ENCODE assay signal across 1 cellular context in genomic region chr17:82238562-82239201, GRCh38.
TF ChIP-seq lines count a peak whose summit lies in the region.

No MANE protein-coding gene starts in this region.

TF ChIP-seq in HEK293, 187 proteins besides CTCF, POLR2A, EP300 and RAD21 (continued from another document and continues in another):
- TF ChIP-seq PRDM10 (tag by site-specific recombination; IDR thresholded peaks at IDR 0.05), result peak; percentile 27; the same call in 1 of the 2 replicates
- no peak for TF ChIP-seq PRDM1 (tag by site-specific recombination; IDR thresholded peaks at IDR 0.05)
- 0 out of 2 replicates have a peak, but pooled peaks have one; percentile 21 for TF ChIP-seq ZEB2 (tag by site-specific recombination; IDR thresholded peaks at IDR 0.05)
- no peak for TF ChIP-seq ZNF585B (tag by site-specific recombination; IDR thresholded peaks at IDR 0.05)
- no peak for TF ChIP-seq ZFP37 (tag by site-specific recombination; IDR thresholded peaks at IDR 0.05)
- TF ChIP-seq ZBTB8A (tag by site-specific recombination; IDR thresholded peaks at IDR 0.05), result peak; percentile 46
- TF ChIP-seq ZNF157 (tag by site-specific recombination; IDR thresholded peaks at IDR 0.05), result no peak
- TF ChIP-seq ZNF341 (tag by site-specific recombination; IDR thresholded peaks at IDR 0.05; ENCODE audit: low read depth), result peak; percentile 100
- TF ChIP-seq GLIS2 (tag by site-specific recombination; IDR thresholded peaks at IDR 0.05), result peak; percentile 81
- no peak for TF ChIP-seq ZNF202 (tag by site-specific recombination; IDR thresholded peaks at IDR 0.05; ENCODE audit: borderline replicate concordance)
- TF ChIP-seq ZBTB20 (tag by site-specific recombination; IDR thresholded peaks at IDR 0.05), result no peak
- TF ChIP-seq BCL11A (tag by site-specific recombination; IDR thresholded peaks at IDR 0.05; ENCODE audit: low read depth), result 0 out of 2 replicates have a peak, but pooled peaks have one; percentile 29
- no peak for TF ChIP-seq ZNF140 (tag by site-specific recombination; IDR thresholded peaks at IDR 0.05)
- no peak for TF ChIP-seq ELK4 (IDR thresholded peaks at IDR 0.05; ENCODE audit: borderline replicate concordance, low read depth, low read length)
- TF ChIP-seq, protein P1, sequence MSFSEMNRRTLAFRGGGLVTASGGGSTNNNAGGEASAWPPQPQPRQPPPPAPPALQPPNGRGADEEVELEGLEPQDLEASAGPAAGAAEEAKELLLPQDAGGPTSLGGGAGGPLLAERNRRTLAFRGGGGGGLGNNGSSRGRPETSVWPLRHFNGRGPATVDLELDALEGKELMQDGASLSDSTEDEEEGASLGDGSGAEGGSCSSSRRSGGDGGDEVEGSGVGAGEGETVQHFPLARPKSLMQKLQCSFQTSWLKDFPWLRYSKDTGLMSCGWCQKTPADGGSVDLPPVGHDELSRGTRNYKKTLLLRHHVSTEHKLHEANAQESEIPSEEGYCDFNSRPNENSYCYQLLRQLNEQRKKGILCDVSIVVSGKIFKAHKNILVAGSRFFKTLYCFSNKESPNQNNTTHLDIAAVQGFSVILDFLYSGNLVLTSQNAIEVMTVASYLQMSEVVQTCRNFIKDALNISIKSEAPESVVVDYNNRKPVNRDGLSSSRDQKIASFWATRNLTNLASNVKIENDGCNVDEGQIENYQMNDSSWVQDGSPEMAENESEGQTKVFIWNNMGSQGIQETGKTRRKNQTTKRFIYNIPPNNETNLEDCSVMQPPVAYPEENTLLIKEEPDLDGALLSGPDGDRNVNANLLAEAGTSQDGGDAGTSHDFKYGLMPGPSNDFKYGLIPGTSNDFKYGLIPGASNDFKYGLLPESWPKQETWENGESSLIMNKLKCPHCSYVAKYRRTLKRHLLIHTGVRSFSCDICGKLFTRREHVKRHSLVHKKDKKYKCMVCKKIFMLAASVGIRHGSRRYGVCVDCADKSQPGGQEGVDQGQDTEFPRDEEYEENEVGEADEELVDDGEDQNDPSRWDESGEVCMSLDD (tag by site-specific recombination; IDR thresholded peaks at IDR 0.05), result 0 out of 2 replicates have a peak, but pooled peaks have one; percentile 14
- peak; percentile 90 for TF ChIP-seq ZNF18 (tag by site-specific recombination; IDR thresholded peaks at IDR 0.05)
- TF ChIP-seq, protein P2, sequence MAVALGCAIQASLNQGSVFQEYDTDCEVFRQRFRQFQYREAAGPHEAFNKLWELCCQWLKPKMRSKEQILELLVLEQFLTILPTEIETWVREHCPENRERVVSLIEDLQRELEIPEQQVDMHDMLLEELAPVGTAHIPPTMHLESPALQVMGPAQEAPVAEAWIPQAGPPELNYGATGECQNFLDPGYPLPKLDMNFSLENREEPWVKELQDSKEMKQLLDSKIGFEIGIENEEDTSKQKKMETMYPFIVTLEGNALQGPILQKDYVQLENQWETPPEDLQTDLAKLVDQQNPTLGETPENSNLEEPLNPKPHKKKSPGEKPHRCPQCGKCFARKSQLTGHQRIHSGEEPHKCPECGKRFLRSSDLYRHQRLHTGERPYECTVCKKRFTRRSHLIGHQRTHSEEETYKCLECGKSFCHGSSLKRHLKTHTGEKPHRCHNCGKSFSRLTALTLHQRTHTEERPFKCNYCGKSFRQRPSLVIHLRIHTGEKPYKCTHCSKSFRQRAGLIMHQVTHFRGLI (tag by site-specific recombination; IDR thresholded peaks at IDR 0.05), result peak; percentile 73; the same call in 1 of the 2 replicates
- TF ChIP-seq ZIC2 (tag by site-specific recombination; IDR thresholded peaks at IDR 0.05), result 0 out of 2 replicates have a peak, but pooled peaks have one; percentile 7
- TF ChIP-seq ZNF623 (tag by site-specific recombination; IDR thresholded peaks at IDR 0.05), result no peak
- TF ChIP-seq ZSCAN30 (tag by site-specific recombination; IDR thresholded peaks at IDR 0.05), result 0 out of 2 replicates have a peak, but pooled peaks have one; percentile 20
- TF ChIP-seq ZNF558 (tag by site-specific recombination; IDR thresholded peaks at IDR 0.05), result no peak
- TF ChIP-seq GLIS1 (tag by site-specific recombination; IDR thresholded peaks at IDR 0.05), result peak; percentile 91
- no peak for TF ChIP-seq ZNF561 (tag by site-specific recombination; IDR thresholded peaks at IDR 0.05; ENCODE audit: borderline replicate concordance)
- peak; percentile 73; the same call in 1 of the 2 replicates for TF ChIP-seq ZNF10 (tag by site-specific recombination; IDR thresholded peaks at IDR 0.05)
- TF ChIP-seq ZNF843 (tag by site-specific recombination; IDR thresholded peaks at IDR 0.05), result no peak
- peak; percentile 29; the same call in 1 of the 2 replicates for TF ChIP-seq ZNF394 (tag by site-specific recombination; IDR thresholded peaks at IDR 0.05; ENCODE audit: borderline replicate concordance)
- TF ChIP-seq, protein P3, sequence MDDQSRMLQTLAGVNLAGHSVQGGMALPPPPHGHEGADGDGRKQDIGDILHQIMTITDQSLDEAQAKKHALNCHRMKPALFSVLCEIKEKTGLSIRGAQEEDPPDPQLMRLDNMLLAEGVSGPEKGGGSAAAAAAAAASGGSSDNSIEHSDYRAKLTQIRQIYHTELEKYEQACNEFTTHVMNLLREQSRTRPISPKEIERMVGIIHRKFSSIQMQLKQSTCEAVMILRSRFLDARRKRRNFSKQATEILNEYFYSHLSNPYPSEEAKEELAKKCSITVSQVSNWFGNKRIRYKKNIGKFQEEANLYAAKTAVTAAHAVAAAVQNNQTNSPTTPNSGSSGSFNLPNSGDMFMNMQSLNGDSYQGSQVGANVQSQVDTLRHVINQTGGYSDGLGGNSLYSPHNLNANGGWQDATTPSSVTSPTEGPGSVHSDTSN (CRISPR knock-in tag; IDR thresholded peaks at IDR 0.05), result no peak
- TF ChIP-seq ZNF785 (tag by site-specific recombination; IDR thresholded peaks at IDR 0.05), result no peak
- TF ChIP-seq, protein P4, sequence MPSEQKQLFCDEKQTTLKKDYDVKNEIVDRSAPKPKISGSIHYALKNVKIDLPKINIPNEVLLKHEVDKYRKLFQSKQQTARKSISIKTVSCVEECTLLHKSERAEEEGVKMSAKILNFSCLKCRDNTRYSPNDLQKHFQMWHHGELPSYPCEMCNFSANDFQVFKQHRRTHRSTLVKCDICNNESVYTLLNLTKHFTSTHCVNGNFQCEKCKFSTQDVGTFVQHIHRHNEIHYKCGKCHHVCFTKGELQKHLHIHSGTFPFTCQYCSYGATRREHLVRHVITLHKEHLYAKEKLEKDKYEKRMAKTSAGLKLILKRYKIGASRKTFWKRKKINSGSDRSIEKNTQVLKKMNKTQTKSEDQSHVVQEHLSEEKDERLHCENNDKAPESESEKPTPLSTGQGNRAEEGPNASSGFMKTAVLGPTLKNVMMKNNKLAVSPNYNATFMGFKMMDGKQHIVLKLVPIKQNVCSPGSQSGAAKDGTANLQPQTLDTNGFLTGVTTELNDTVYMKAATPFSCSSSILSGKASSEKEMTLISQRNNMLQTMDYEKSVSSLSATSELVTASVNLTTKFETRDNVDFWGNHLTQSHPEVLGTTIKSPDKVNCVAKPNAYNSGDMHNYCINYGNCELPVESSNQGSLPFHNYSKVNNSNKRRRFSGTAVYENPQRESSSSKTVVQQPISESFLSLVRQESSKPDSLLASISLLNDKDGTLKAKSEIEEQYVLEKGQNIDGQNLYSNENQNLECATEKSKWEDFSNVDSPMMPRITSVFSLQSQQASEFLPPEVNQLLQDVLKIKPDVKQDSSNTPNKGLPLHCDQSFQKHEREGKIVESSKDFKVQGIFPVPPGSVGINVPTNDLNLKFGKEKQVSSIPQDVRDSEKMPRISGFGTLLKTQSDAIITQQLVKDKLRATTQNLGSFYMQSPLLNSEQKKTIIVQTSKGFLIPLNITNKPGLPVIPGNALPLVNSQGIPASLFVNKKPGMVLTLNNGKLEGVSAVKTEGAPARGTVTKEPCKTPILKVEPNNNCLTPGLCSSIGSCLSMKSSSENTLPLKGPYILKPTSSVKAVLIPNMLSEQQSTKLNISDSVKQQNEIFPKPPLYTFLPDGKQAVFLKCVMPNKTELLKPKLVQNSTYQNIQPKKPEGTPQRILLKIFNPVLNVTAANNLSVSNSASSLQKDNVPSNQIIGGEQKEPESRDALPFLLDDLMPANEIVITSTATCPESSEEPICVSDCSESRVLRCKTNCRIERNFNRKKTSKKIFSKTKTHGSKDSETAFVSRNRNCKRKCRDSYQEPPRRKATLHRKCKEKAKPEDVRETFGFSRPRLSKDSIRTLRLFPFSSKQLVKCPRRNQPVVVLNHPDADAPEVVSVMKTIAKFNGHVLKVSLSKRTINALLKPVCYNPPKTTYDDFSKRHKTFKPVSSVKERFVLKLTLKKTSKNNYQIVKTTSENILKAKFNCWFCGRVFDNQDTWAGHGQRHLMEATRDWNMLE (tag by site-specific recombination; conservative IDR thresholded peaks at IDR 0.05; ENCODE audit: low read depth), result no peak
- no peak for TF ChIP-seq ZNF433 (tag by site-specific recombination; IDR thresholded peaks at IDR 0.05; ENCODE audit: low read depth)
- TF ChIP-seq ZNF292 (tag by site-specific recombination; IDR thresholded peaks at IDR 0.05; ENCODE audit: borderline replicate concordance, low read depth), result no peak
- TF ChIP-seq ZNF223 (tag by site-specific recombination; IDR thresholded peaks at IDR 0.05), result no peak
- TF ChIP-seq, protein P5, sequence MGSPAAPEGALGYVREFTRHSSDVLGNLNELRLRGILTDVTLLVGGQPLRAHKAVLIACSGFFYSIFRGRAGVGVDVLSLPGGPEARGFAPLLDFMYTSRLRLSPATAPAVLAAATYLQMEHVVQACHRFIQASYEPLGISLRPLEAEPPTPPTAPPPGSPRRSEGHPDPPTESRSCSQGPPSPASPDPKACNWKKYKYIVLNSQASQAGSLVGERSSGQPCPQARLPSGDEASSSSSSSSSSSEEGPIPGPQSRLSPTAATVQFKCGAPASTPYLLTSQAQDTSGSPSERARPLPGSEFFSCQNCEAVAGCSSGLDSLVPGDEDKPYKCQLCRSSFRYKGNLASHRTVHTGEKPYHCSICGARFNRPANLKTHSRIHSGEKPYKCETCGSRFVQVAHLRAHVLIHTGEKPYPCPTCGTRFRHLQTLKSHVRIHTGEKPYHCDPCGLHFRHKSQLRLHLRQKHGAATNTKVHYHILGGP (tag by site-specific recombination; IDR thresholded peaks at IDR 0.05), result no peak
- no peak for TF ChIP-seq ZNF324 (tag by site-specific recombination; IDR thresholded peaks at IDR 0.05)
- peak; percentile 84 for TF ChIP-seq SP7 (tag by site-specific recombination; IDR thresholded peaks at IDR 0.05)
- peak; percentile 66; the same call in 1 of the 2 replicates for TF ChIP-seq OSR2 (tag by site-specific recombination; IDR thresholded peaks at IDR 0.05)
- no peak for TF ChIP-seq ZNF473 (tag by site-specific recombination; IDR thresholded peaks at IDR 0.05)
- TF ChIP-seq SP3 (tag by site-specific recombination; IDR thresholded peaks at IDR 0.05), result peak; percentile 77
- peak; percentile 81 for TF ChIP-seq SP2 (tag by site-specific recombination; IDR thresholded peaks at IDR 0.05)
- TF ChIP-seq ZBTB17 (tag by site-specific recombination; IDR thresholded peaks at IDR 0.05), result peak; percentile 38
- TF ChIP-seq ZFP3 (tag by site-specific recombination; IDR thresholded peaks at IDR 0.05; ENCODE audit: low read depth), result no peak
- no peak for TF ChIP-seq ZFP69B (tag by site-specific recombination; IDR thresholded peaks at IDR 0.05)
- TF ChIP-seq ZNF366 (tag by site-specific recombination; conservative IDR thresholded peaks at IDR 0.05), result no peak
- no peak for TF ChIP-seq ZNF266 (tag by site-specific recombination; IDR thresholded peaks at IDR 0.05; ENCODE audit: low read depth)
